Comparison of ENCODE assay signal across 8 cellular contexts in genomic region chr6:33789550-33789895, GRCh38. TPM values are rescaled to one million over a fixed set of nuclear protein-coding genes. Genes with fewer than 3 reads are reported as not detected.
A peak's percentile ranks its signal among the peaks of the same experiment; 100 is the strongest.
DNase-seq lines count a peak whose midpoint lies in the region; ATAC-seq and TF ChIP-seq lines count a peak whose summit lies in the region.

No MANE protein-coding gene starts in this region.

- H3K27ac ChIP-seq in RWPE2 (ENCODE audit: poor library complexity, severe bottlenecking) (no peak overlapping the region), esophagus muscularis mucosa (replicated peaks in 1 of 4) (peak overlapping the region; percentile 100)

- H3K9me3 Mint-ChIP-seq in Calu3 (ENCODE audit: low read depth, unreplicated experiment) (no peaks in the 10 kb centered on the region), progenitor cell of endocrine pancreas (ENCODE audit: low read depth) (no peaks in the 10 kb centered on the region)

- H3K4me3 Mint-ChIP-seq in Calu3 (ENCODE audit: low read depth, unreplicated experiment), result peak overlapping the region; percentile 77
- H3K4me3 Mint-ChIP-seq in progenitor cell of endocrine pancreas (ENCODE audit: low read depth), result peak overlapping the region; percentile 75

- H3K27me3 Mint-ChIP-seq in Calu3 (ENCODE audit: unreplicated experiment) (peaks cover 50% of the 10 kb centered on the region), progenitor cell of endocrine pancreas (peaks cover 6% of the 10 kb centered on the region)

- no peak for TF ChIP-seq POLR2A in esophagus muscularis mucosa (IDR thresholded peaks at IDR 0.05; ENCODE audit: low read depth)

- H3K9me3 ChIP-seq in RWPE2 (ENCODE audit: severe bottlenecking) (no peaks in the 10 kb centered on the region), esophagus muscularis mucosa (no peaks in the 10 kb centered on the region)

- H3K27ac Mint-ChIP-seq in Calu3 (ENCODE audit: unreplicated experiment), result peak overlapping the region; percentile 64
- H3K27ac Mint-ChIP-seq in progenitor cell of endocrine pancreas, result peak overlapping the region; percentile 97

- H3K4me1 Mint-ChIP-seq in Calu3 (ENCODE audit: low read depth, unreplicated experiment), result peaks cover 9% of the 10 kb centered on the region
- peaks cover 19% of the 10 kb centered on the region for H3K4me1 Mint-ChIP-seq in progenitor cell of endocrine pancreas (ENCODE audit: low read depth)

- no peak for TF ChIP-seq EP300 in esophagus muscularis mucosa (IDR thresholded peaks at IDR 0.05)

- TF ChIP-seq CTCF in Calu3 (IDR thresholded peaks at IDR 0.05; ENCODE audit: unreplicated experiment) (no peak), RWPE2 (IDR thresholded peaks at IDR 0.05; ENCODE audit: poor library complexity, severe bottlenecking) (no peak), esophagus muscularis mucosa (IDR thresholded peaks at IDR 0.05) (no peak), progenitor cell of endocrine pancreas (IDR thresholded peaks at IDR 0.05; ENCODE audit: unreplicated experiment) (no peak)

- DNase-seq in Calu3 (no peak), RWPE2 (ENCODE audit: low spot score) (no peak), esophagus muscularis mucosa (ENCODE audit: extremely low spot score) (no peak), progenitor cell of endocrine pancreas (ENCODE audit: low spot score, unreplicated experiment) (no peak), pons (ENCODE audit: low spot score) (no peak)

- H3K36me3 ChIP-seq in RWPE2 (ENCODE audit: low read depth) (peaks cover 21% of the 10 kb centered on the region), esophagus muscularis mucosa (peaks cover 0 to 11% (median 7%) of the 10 kb centered on the region in 4 donors)

- ATAC-seq in RWPE2 (ENCODE audit: low read depth) (no peak), HG03571 (IDR thresholded peaks at IDR 0.05; ENCODE audit: unreplicated experiment) (no peak), HG03460 (IDR thresholded peaks at IDR 0.05; ENCODE audit: unreplicated experiment) (no peak), GM18517 (IDR thresholded peaks at IDR 0.05; ENCODE audit: unreplicated experiment) (no peak)

- H3K4me3 ChIP-seq in RWPE2 (ENCODE audit: severe bottlenecking) (peak overlapping the region; percentile 89), esophagus muscularis mucosa (peak overlapping the region; percentile 91 to 99 (median 96))

- H3K4me1 ChIP-seq in RWPE2 (ENCODE audit: insufficient read depth, poor library complexity, severe bottlenecking), result peaks cover 14% of the 10 kb centered on the region
- H3K4me1 ChIP-seq in esophagus muscularis mucosa, result peaks cover 38 to 43% (median 40%) of the 10 kb centered on the region in 4 donors

- no peaks in the 10 kb centered on the region for H3K27me3 ChIP-seq in RWPE2 (ENCODE audit: insufficient read depth, poor library complexity, severe bottlenecking)
- peaks cover 0 to 5% (median 0%) of the 10 kb centered on the region in 4 donors for H3K27me3 ChIP-seq in esophagus muscularis mucosa

- CTCF ChIA-PET in Calu3 (lab: Charles Lee), result no interaction called here

- BruUV-seq in Calu3 (replicated peaks; lab: Mats Ljungman, UMichigan), result TSS peak; percentile 66

- WGBS in esophagus muscularis mucosa, result 89% methylated on average over 10 of the region's 11 CpGs

- intact Hi-C loops in Calu3 (cut with micrococcal nuclease; ENCODE audit: unreplicated experiment) (no loop called here), esophagus muscularis mucosa (cut with DNase I) (no loop called here)

- H3K36me3 Mint-ChIP-seq in Calu3 (ENCODE audit: insufficient read depth, unreplicated experiment) (peaks cover 23% of the 10 kb centered on the region), progenitor cell of endocrine pancreas (ENCODE audit: insufficient read depth) (peaks cover 2% of the 10 kb centered on the region)

RNA-seq across cellular contexts. Expression of gene LEMD2, which starts 0.6 kb away (rescaled TPM):
- total RNA-seq in Calu3 (2022) (117 and 126 TPM in 2 replicates), esophagus muscularis mucosa (10 to 100 TPM; 36.4 to 65.3 (median 55.4) TPM), progenitor cell of endocrine pancreas (69.9 and 73.6 TPM in 2 replicates)

RNA-seq across cellular contexts. Expression of gene MLN, which starts 14.3 kb away (rescaled TPM):
- not detected in 2 replicates for total RNA-seq in Calu3 (2022)
- not detected for total RNA-seq in esophagus muscularis mucosa
- total RNA-seq in progenitor cell of endocrine pancreas, result not detected in 2 replicates

RNA-seq across cellular contexts. Expression of gene IP6K3, which starts 42.8 kb away (rescaled TPM):
- total RNA-seq in Calu3 (2022) (not detected in 2 replicates), esophagus muscularis mucosa (1 to 10 TPM; 1.2 to 2.8 (median 1.7) TPM), progenitor cell of endocrine pancreas (0.14 and 0.29 TPM in 2 replicates)
